Comparison of ENCODE assay signal across 17 cellular contexts in the genomic region with DNA sequence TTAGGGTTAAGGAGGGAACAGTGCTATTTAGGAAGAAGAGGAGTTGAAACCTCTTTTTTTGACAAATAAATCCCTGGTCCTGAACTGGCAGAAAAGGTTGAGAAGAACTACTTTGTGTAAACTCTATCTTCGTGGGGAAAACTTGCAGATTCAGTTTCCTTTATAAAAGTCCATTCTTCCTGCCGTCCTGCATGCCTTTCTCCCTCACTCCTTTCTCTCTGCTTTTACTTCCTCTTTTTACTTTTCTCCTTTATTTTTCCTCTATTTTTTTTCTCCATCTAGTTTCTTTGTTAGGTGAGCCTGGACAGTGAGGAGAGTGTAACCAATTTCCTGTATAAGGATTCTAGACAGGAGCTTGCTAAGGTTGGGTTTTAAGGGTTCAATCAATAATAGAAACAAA. TPM values are rescaled to one million over a fixed set of nuclear protein-coding genes. Genes with fewer than 3 reads are reported as not detected.
"Had no signal": no experiment of that assay in that cellular context is flagged by ENCODE, and none has a peak within 500 bp of the region (broad histone marks: within the 10 kb centered on the region; RNA-seq: fewer than 3 reads in every experiment).

No MANE protein-coding gene starts in this region.

- H3K9me3 Mint-ChIP-seq: naive thymus-derived CD8-positive, alpha-beta T cell; stimulated activated naive B cell treated with anti-CD40 and anti-IgM and Interleukin-4, amounts not matched to agents 10 μg/mL and 1 μg/mL and 100 μg/mL, for 72 hours; stimulated activated naive CD8-positive, alpha-beta T cell treated with anti-CD3 and anti-CD28 coated beads, Interleukin-15, amount 100 ng/mL, for 72 hours had no signal

- H3K4me1 ChIP-seq: heart left ventricle, right atrium auricular region, sigmoid colon, testis, transverse colon had no signal

- H3K27ac Mint-ChIP-seq: stimulated activated naive B cell treated with anti-CD40 and anti-IgM and Interleukin-4, amounts not matched to agents 10 μg/mL and 1 μg/mL and 100 μg/mL, for 72 hours; stimulated activated naive CD8-positive, alpha-beta T cell treated with anti-CD3 and anti-CD28 coated beads, Interleukin-15, amount 100 ng/mL, for 72 hours had no signal

- H3K27me3 Mint-ChIP-seq: stimulated activated naive B cell treated with anti-CD40 and anti-IgM and Interleukin-4, amounts not matched to agents 10 μg/mL and 1 μg/mL and 100 μg/mL, for 72 hours had no signal

- DNase-seq: effector CD8-positive, alpha-beta T cell; heart left ventricle; hippocampal formation; kidney glomerular epithelial cell; mucosa of descending colon; naive thymus-derived CD8-positive, alpha-beta T cell; ovary; sigmoid colon; stimulated activated CD4-positive, alpha-beta T cell treated with anti-CD3 and anti-CD28 coated beads, Interleukin-2, amount 100 ng/mL, for 24 hours; stimulated activated CD4-positive, alpha-beta T cell treated with anti-CD3 and anti-CD28 coated beads, Interleukin-4, amount 100 ng/mL, for 4 hours; stimulated activated naive B cell treated with anti-CD40 and anti-IgM and Interleukin-4, amounts not matched to agents 10 μg/mL and 1 μg/mL and 100 μg/mL, for 72 hours; stimulated activated naive CD8-positive, alpha-beta T cell treated with anti-CD3 and anti-CD28 coated beads, Interleukin-15, amount 100 ng/mL, for 72 hours; testis; transverse colon had no signal

- H3K27ac ChIP-seq: coronary artery, heart left ventricle, ovary, right atrium auricular region, sigmoid colon, testis, transverse colon had no signal

- H3K36me3 ChIP-seq: heart left ventricle, ovary, right atrium auricular region, sigmoid colon, transverse colon had no signal

- H3K27me3 ChIP-seq: heart left ventricle, ovary, right atrium auricular region, sigmoid colon, testis, transverse colon had no signal

- H3K36me3 Mint-ChIP-seq: naive thymus-derived CD8-positive, alpha-beta T cell; stimulated activated naive B cell treated with anti-CD40 and anti-IgM and Interleukin-4, amounts not matched to agents 10 μg/mL and 1 μg/mL and 100 μg/mL, for 72 hours had no signal

- H3K4me1 Mint-ChIP-seq: naive thymus-derived CD8-positive, alpha-beta T cell; stimulated activated naive B cell treated with anti-CD40 and anti-IgM and Interleukin-4, amounts not matched to agents 10 μg/mL and 1 μg/mL and 100 μg/mL, for 72 hours; stimulated activated naive CD8-positive, alpha-beta T cell treated with anti-CD3 and anti-CD28 coated beads, Interleukin-15, amount 100 ng/mL, for 72 hours had no signal

- H3K4me3 ChIP-seq: coronary artery, heart left ventricle, mucosa of descending colon, ovary, right atrium auricular region, sigmoid colon, skin epidermis, testis, transverse colon had no signal

- H3K9me3 ChIP-seq: heart left ventricle, mucosa of descending colon, ovary, right atrium auricular region, sigmoid colon, testis, transverse colon had no signal

- H3K4me3 Mint-ChIP-seq: naive thymus-derived CD8-positive, alpha-beta T cell; stimulated activated naive B cell treated with anti-CD40 and anti-IgM and Interleukin-4, amounts not matched to agents 10 μg/mL and 1 μg/mL and 100 μg/mL, for 72 hours; stimulated activated naive CD8-positive, alpha-beta T cell treated with anti-CD3 and anti-CD28 coated beads, Interleukin-15, amount 100 ng/mL, for 72 hours had no signal

RNA-seq across cellular contexts. Expression of gene TPBG, which starts 52.7 kb away (rescaled TPM):
- total RNA-seq: naive thymus-derived CD8-positive, alpha-beta T cell had no signal
- polyA plus RNA-seq: naive thymus-derived CD8-positive, alpha-beta T cell had no signal
